In genomic region chr6:37202788-37203491, GRCh38 we compare ENCODE assay signal across 12 cellular contexts. TPM values are rescaled to one million over a fixed set of nuclear protein-coding genes. Genes with fewer than 3 reads are reported as not detected.
A peak's percentile ranks its signal among the peaks of the same experiment; 100 is the strongest.
DNase-seq lines count a peak whose midpoint lies in the region; ATAC-seq, FAIRE-seq and TF ChIP-seq lines count a peak whose summit lies in the region.
"Had no signal": no experiment of that assay in that cellular context is flagged by ENCODE, and none has a peak within 500 bp of the region (broad histone marks: within the 10 kb centered on the region; RNA-seq: fewer than 3 reads in every experiment).

No MANE protein-coding gene starts in this region.

- in situ Hi-C loops in gastrocnemius medialis (cut with MboI; ENCODE audit: low sequenced_read_pairs in 4 of 4): loop anchor here in 2 of 4 donors (10.0 to 25.0 kb wide), 2 partner anchors 178 to 316 kb away; partner anchors contain the start of gene C6orf89 (in 2 of the 2)

- WGBS in small intestine, 3 donors: 15 to 40% (median 28%) methylated on average over 7 of the region's 7 CpGs

- intact Hi-C loops in gastrocnemius medialis (cut with DNase I; ENCODE audit: low total_unique reads): no loop called here

- peak overlapping the region; percentile 63 to 68 for H3K27ac ChIP-seq in small intestine (ENCODE audit: low read depth in 1 of 2, low read length in 1 of 2)
- no peak overlapping the region for H3K27ac ChIP-seq in gastrocnemius medialis
- H3K27ac ChIP-seq: upper lobe of right lung had no signal

- no peaks in the 10 kb centered on the region for H3K36me3 ChIP-seq in small intestine (ENCODE audit: control insufficient read depth in 2 of 2, insufficient read depth in 2 of 2, low read length in 2 of 2)
- no peaks in the 10 kb centered on the region for H3K36me3 ChIP-seq in gastrocnemius medialis
- H3K36me3 ChIP-seq: upper lobe of right lung had no signal

- peaks cover 3 to 9% of the 10 kb centered on the region in 2 donors for H3K4me1 ChIP-seq in small intestine (ENCODE audit: control insufficient read depth in 2 of 2, insufficient read depth in 1 of 2, low read depth in 1 of 2, low read length in 1 of 2)
- H3K4me1 ChIP-seq in gastrocnemius medialis: no peaks in the 10 kb centered on the region

- FAIRE-seq in small intestine (lab: Jason Lieb, UNC): no peak
- FAIRE-seq: RCC 7860 had no signal

- peaks cover 4% of the 10 kb centered on the region for H3K36me3 Mint-ChIP-seq in activated CD4-positive, alpha-beta T cell treated with anti-CD3 and anti-CD28 coated beads, Interleukin-2, amount 10 ng/mL, durations not matched to agents 7 days and 5 days (ENCODE audit: low read depth)
- peaks cover 2% of the 10 kb centered on the region for H3K36me3 Mint-ChIP-seq in activated naive CD8-positive, alpha-beta T cell treated with anti-CD3 and anti-CD28 coated beads for 36 hours

- no peak overlapping the region for H3K4me3 Mint-ChIP-seq in activated CD4-positive, alpha-beta T cell treated with anti-CD3 and anti-CD28 coated beads, Interleukin-2, amount 10 ng/mL, durations not matched to agents 7 days and 5 days
- H3K4me3 Mint-ChIP-seq in activated naive CD8-positive, alpha-beta T cell treated with anti-CD3 and anti-CD28 coated beads for 36 hours: no peak overlapping the region

- H3K27ac Mint-ChIP-seq in activated CD4-positive, alpha-beta T cell treated with anti-CD3 and anti-CD28 coated beads, Interleukin-2, amount 10 ng/mL, durations not matched to agents 7 days and 5 days: peak overlapping the region; percentile 72
- H3K27ac Mint-ChIP-seq in activated naive CD8-positive, alpha-beta T cell treated with anti-CD3 and anti-CD28 coated beads for 36 hours: peak overlapping the region; percentile 74

- CTCF ChIA-PET in activated CD4-positive, alpha-beta T cell treated with anti-CD3 and anti-CD28 coated beads, Interleukin-2, amount 10 ng/mL, durations not matched to agents 7 days and 5 days (lab: Charles Lee): interaction anchor here (0.6 to 3.9 kb wide), 8 partner anchors 8 to 184 kb away, joined by 3 to 20 read pairs (median 4); no protein-coding TSS in a partner anchor

- no peaks in the 10 kb centered on the region for H3K27me3 ChIP-seq in small intestine (ENCODE audit: control insufficient read depth in 2 of 2, insufficient read depth in 2 of 2, low read length in 2 of 2)
- no peaks in the 10 kb centered on the region for H3K27me3 ChIP-seq in gastrocnemius medialis
- H3K27me3 ChIP-seq: upper lobe of right lung had no signal

- no peak overlapping the region for H3K4me3 ChIP-seq in small intestine (ENCODE audit: low read depth in 1 of 2, low read length in 2 of 2)
- no peak overlapping the region for H3K4me3 ChIP-seq in gastrocnemius medialis
- H3K4me3 ChIP-seq: lung, upper lobe of right lung had no signal

- H3K9me3 ChIP-seq in small intestine (ENCODE audit: control insufficient read depth, low read depth) (no peaks in the 10 kb centered on the region), gastrocnemius medialis (no peaks in the 10 kb centered on the region)
- H3K9me3 ChIP-seq: upper lobe of right lung had no signal

- POLR2A ChIA-PET in activated CD4-positive, alpha-beta T cell treated with anti-CD3 and anti-CD28 coated beads, Interleukin-2, amount 10 ng/mL, durations not matched to agents 7 days and 5 days (lab: Charles Lee): interaction anchor here (0.7 kb wide), 1 partner anchor 21 kb away, joined by 4 read pairs; no protein-coding TSS in a partner anchor

- H3K27me3 Mint-ChIP-seq in activated CD4-positive, alpha-beta T cell treated with anti-CD3 and anti-CD28 coated beads, Interleukin-2, amount 10 ng/mL, durations not matched to agents 7 days and 5 days: no peaks in the 10 kb centered on the region
- no peaks in the 10 kb centered on the region for H3K27me3 Mint-ChIP-seq in activated naive CD8-positive, alpha-beta T cell treated with anti-CD3 and anti-CD28 coated beads for 36 hours

- DNase-seq in activated CD4-positive, alpha-beta T cell treated with anti-CD3 and anti-CD28 coated beads, Interleukin-2, amount 10 ng/mL, durations not matched to agents 7 days and 5 days: no peak
- DNase-seq in activated CD4-positive, alpha-beta T cell treated with anti-CD3 and anti-CD28 coated beads for 4 hours: no peak
- DNase-seq in NCI-H2171 treated with DMSO at 0.1 percent for 48 hours (lab: John Stamatoyannopoulos, UW): peak; percentile 91
- DNase-seq in activated naive CD8-positive, alpha-beta T cell treated with anti-CD3 and anti-CD28 coated beads for 36 hours: no peak
- DNase-seq in small intestine: peak; percentile 89
- DNase-seq in gastrocnemius medialis: no peak
- DNase-seq: occipital lobe, upper lobe of right lung had no signal

- no peaks in the 10 kb centered on the region for H3K9me3 Mint-ChIP-seq in activated CD4-positive, alpha-beta T cell treated with anti-CD3 and anti-CD28 coated beads, Interleukin-2, amount 10 ng/mL, durations not matched to agents 7 days and 5 days
- H3K9me3 Mint-ChIP-seq in activated naive CD8-positive, alpha-beta T cell treated with anti-CD3 and anti-CD28 coated beads for 36 hours: no peaks in the 10 kb centered on the region

- TF ChIP-seq CTCF in gastrocnemius medialis (IDR thresholded peaks at IDR 0.05 in 4 of 5, conservative IDR thresholded peaks at IDR 0.05 in 1 of 5): no peak

- ATAC-seq in gastrocnemius medialis: no peak
- ATAC-seq in HG03196 (IDR thresholded peaks at IDR 0.05; ENCODE audit: unreplicated experiment): no peak
- no peak for ATAC-seq in GM18505 (IDR thresholded peaks at IDR 0.05; ENCODE audit: unreplicated experiment)
- ATAC-seq: upper lobe of right lung had no signal

- TF ChIP-seq POLR2A in gastrocnemius medialis (IDR thresholded peaks at IDR 0.05) (no peak), GM18505 (IDR thresholded peaks at IDR 0.05; ENCODE audit: borderline replicate concordance, extremely low read depth, insufficient read depth, insufficient read length) (no peak)

- H3K4me1 Mint-ChIP-seq in activated CD4-positive, alpha-beta T cell treated with anti-CD3 and anti-CD28 coated beads, Interleukin-2, amount 10 ng/mL, durations not matched to agents 7 days and 5 days: peaks cover 58% of the 10 kb centered on the region
- H3K4me1 Mint-ChIP-seq in activated naive CD8-positive, alpha-beta T cell treated with anti-CD3 and anti-CD28 coated beads for 36 hours: peaks cover 53% of the 10 kb centered on the region

RNA-seq across cellular contexts. Expression of gene PIM1, which starts 33.0 kb away (rescaled TPM):
- total RNA-seq in activated CD4-positive, alpha-beta T cell treated with anti-CD3 and anti-CD28 coated beads, Interleukin-2, amount 10 ng/mL, durations not matched to agents 7 days and 5 days: 100 to 1,000 TPM; 393 to 412 TPM
- 100 to 1,000 TPM; 166 to 168 TPM for total RNA-seq in activated naive CD8-positive, alpha-beta T cell treated with anti-CD3 and anti-CD28 coated beads for 36 hours
- polyA plus RNA-seq in small intestine: 100 to 1,000 TPM in 1 of 3 donors, 10 to 100 TPM in 2; 26.0 to 118 (median 62.8) TPM
- total RNA-seq in gastrocnemius medialis: 10 to 100 TPM in 2 of 4 donors, 1 to 10 TPM in 2; 5.0 to 23.0 (median 13.0) TPM

RNA-seq across cellular contexts. Expression of gene TBC1D22B, which starts 54.6 kb away (rescaled TPM):
- total RNA-seq in activated CD4-positive, alpha-beta T cell treated with anti-CD3 and anti-CD28 coated beads, Interleukin-2, amount 10 ng/mL, durations not matched to agents 7 days and 5 days: 10 to 100 TPM; 15.3 to 16.6 TPM
- 10 to 100 TPM; 13.0 to 13.9 TPM for total RNA-seq in activated naive CD8-positive, alpha-beta T cell treated with anti-CD3 and anti-CD28 coated beads for 36 hours
- polyA plus RNA-seq in small intestine: 10 to 100 TPM in 2 of 3 donors, 1 to 10 TPM in 1; 6.9 to 11.2 (median 10.3) TPM
- total RNA-seq in gastrocnemius medialis: 10 to 100 TPM in 1 of 4 donors, 1 to 10 TPM in 3; 6.3 to 12.3 (median 7.7) TPM

RNA-seq across cellular contexts. Expression of gene TMEM217, which starts 55.0 kb away (rescaled TPM):
- total RNA-seq in activated CD4-positive, alpha-beta T cell treated with anti-CD3 and anti-CD28 coated beads, Interleukin-2, amount 10 ng/mL, durations not matched to agents 7 days and 5 days: 1 to 10 TPM in 1 of 2 experiments, under 1 TPM in 1; 0.92 to 1.3 TPM
- total RNA-seq in activated naive CD8-positive, alpha-beta T cell treated with anti-CD3 and anti-CD28 coated beads for 36 hours: 1 to 10 TPM; 3.5 to 4.9 TPM
- polyA plus RNA-seq in small intestine: 1 to 10 TPM in 1 of 3 donors, under 1 TPM in 2; 0.78 to 1.6 (median 0.89) TPM
- total RNA-seq in gastrocnemius medialis: under 1 TPM in 1 of 4 donors, not detected in 3; 0.22 TPM

Comparison
In these comparisons a context has a peak if more than half of its experiments do, and no peak if none do; other contexts are left out.
1. DNase-seq: peak in NCI-H2171 treated with DMSO at 0.1 percent for 48 hours (single experiment) and small intestine (single experiment); none in activated CD4-positive, alpha-beta T cell treated with anti-CD3 and anti-CD28 coated beads, Interleukin-2, amount 10 ng/mL, durations not matched to agents 7 days and 5 days (single experiment), activated CD4-positive, alpha-beta T cell treated with anti-CD3 and anti-CD28 coated beads for 4 hours (0 of 2), activated naive CD8-positive, alpha-beta T cell treated with anti-CD3 and anti-CD28 coated beads for 36 hours (single experiment) and gastrocnemius medialis (0 of 2).
2. H3K27ac ChIP-seq: peak in small intestine (2 of 2); none in gastrocnemius medialis (0 of 4).
3. RNA of gene PIM1, which starts 33.0 kb away (total RNA-seq): 393 to 412 TPM in activated CD4-positive, alpha-beta T cell treated with anti-CD3 and anti-CD28 coated beads, Interleukin-2, amount 10 ng/mL, durations not matched to agents 7 days and 5 days and 166 to 168 TPM in activated naive CD8-positive, alpha-beta T cell treated with anti-CD3 and anti-CD28 coated beads for 36 hours; 5.0 to 23.0 TPM in gastrocnemius medialis; every median in the first group is over 4 times any median in the second.